6 cellular contexts compared by ENCODE assay signal in genomic region chr3:104263477-104263876, GRCh38.
"Had no signal": no experiment of that assay in that cellular context is flagged by ENCODE, and none has a peak within 500 bp of the region (broad histone marks: within the 10 kb centered on the region; RNA-seq: fewer than 3 reads in every experiment).

No MANE protein-coding gene starts in this region.

- H3K4me1 ChIP-seq: HAP-1 had no signal

- H3K36me3 ChIP-seq: HAP-1 had no signal

- H3K9ac ChIP-seq: GM23248 had no signal

- H2AFZ ChIP-seq: GM23248 had no signal

- DNase-seq: GM23248, GOT3, H7, IMR-90 had no signal

- H3K9me3 ChIP-seq: HAP-1 had no signal

- H3K4me3 ChIP-seq: GM23248, HAP-1, K562 had no signal

- H3K27ac ChIP-seq: GM23248 had no signal

- ATAC-seq: K562 had no signal
